In genomic region chr12:123040106-123040505, GRCh38 we compare ENCODE assay signal across 22 cellular contexts.
"Had no signal": no experiment of that assay in that cellular context is flagged by ENCODE, and none has a peak within 500 bp of the region (broad histone marks: within the 10 kb centered on the region; RNA-seq: fewer than 3 reads in every experiment).

No MANE protein-coding gene starts in this region.

- H3K36me3 ChIP-seq: esophagus squamous epithelium, heart left ventricle, pancreas, stomach, thoracic aorta, transverse colon, uterus had no signal

- H3K4me1 ChIP-seq: foreskin keratinocyte, pancreas, uterus had no signal

- DNase-seq: effector memory CD8-positive, alpha-beta T cell; esophagus squamous epithelium; foreskin keratinocyte; heart left ventricle; hippocampal formation; left colon; left ventricle myocardium superior; mesenchymal stem cell; naive B cell; occipital lobe; pancreas; right cardiac atrium; small intestine; stimulated activated CD4-positive, alpha-beta T cell treated with anti-CD3 and anti-CD28 coated beads, Interleukin-12 subunit alpha, Interleukin-12 subunit beta, amount 100 ng/mL, for 4 hours; stimulated activated naive CD4-positive, alpha-beta T cell; stomach; substantia nigra; transverse colon; uterus had no signal

- H3K4me3 ChIP-seq: esophagus squamous epithelium, heart left ventricle, lung, pancreas, stomach, thoracic aorta, transverse colon, uterus had no signal

- H3K9me3 ChIP-seq: esophagus squamous epithelium, heart left ventricle, pancreas, stomach, thoracic aorta, transverse colon, uterus had no signal

- H3K27me3 ChIP-seq: esophagus squamous epithelium, foreskin keratinocyte, heart left ventricle, pancreas, stomach, transverse colon, uterus had no signal

- H3K27ac ChIP-seq: epithelial cell of prostate, foreskin keratinocyte, heart left ventricle, pancreas, thoracic aorta, transverse colon, uterus had no signal

- ATAC-seq: effector memory CD8-positive, alpha-beta T cell; foreskin keratinocyte; heart left ventricle; left ventricle myocardium superior; pancreas; right cardiac atrium had no signal
